Comparison of ENCODE assay signal across 8 cellular contexts in the genomic region with DNA sequence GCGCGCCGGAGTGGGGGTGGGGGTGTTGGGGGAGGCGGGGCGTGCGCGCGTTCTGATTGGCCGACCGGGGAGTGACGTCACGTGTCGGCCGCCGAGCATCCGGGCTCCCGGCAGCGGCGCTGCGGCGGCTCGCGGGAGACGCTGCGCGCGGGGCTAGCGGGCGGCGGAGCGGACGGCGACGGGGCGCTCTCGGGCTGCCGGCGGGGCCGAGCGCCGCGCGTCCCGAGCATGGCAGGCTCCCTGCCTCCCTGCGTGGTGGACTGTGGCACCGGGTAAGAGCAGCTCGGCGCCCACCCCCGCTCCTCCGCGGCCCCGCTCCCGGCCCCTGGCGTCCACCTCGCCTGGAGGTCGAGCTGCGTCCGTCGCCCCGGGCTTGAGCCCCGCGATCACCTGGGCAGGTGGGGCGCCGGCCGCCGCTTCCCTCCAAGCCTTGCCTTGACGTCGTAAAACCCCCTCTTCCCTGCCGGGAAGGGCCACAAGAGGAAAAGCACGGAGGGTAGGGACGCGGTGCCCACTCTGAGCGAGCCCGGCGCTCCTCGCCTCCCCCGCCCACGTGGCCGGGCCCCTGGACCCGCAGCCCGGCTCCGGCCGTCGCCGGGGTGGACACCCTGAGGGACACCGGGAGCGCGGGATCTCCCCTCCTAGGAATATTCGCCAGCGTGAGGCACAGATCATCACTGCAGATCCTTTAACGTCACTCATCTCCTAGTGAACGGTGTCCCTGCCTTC. TPM values are rescaled to one million over a fixed set of nuclear protein-coding genes. Genes with fewer than 3 reads are reported as not detected.
A peak's percentile ranks its signal among the peaks of the same experiment; 100 is the strongest.
DNase-seq lines count a peak whose midpoint lies in the region; ATAC-seq and TF ChIP-seq lines count a peak whose summit lies in the region.

ACTR3B (plus strand) TSS at position 98 of the 729 bp plus-strand sequence; CDS start at position 229, 131 bp downstream.

- H3K9me3 Mint-ChIP-seq in neural progenitor cell, result peaks cover 3% of the 10 kb centered on the region

- no peaks in the 10 kb centered on the region for H3K36me3 ChIP-seq in neural progenitor cell
- H3K36me3 ChIP-seq in stomach, result no peaks in the 10 kb centered on the region

- H3K4me3 Mint-ChIP-seq in neural progenitor cell, result peak within 1 kb of the TSS; percentile 95

- intact Hi-C loops in stomach (cut with DNase I; ENCODE audit: low total_unique reads), result no loop called here

- DNase-seq in DMS153 treated with DMSO at 0.1 percent for 48 hours (lab: John Stamatoyannopoulos, UW; ENCODE audit: unreplicated experiment) (peak; percentile 68), HUDEP-2 (lab: John Stamatoyannopoulos, UW; ENCODE audit: unreplicated experiment in 76 of 76) (peak in 68 of 76 experiments; percentile 13 to 89 (median 77)), RPMI8226 (peak; percentile 95), activated gamma-delta T cell treated with Interleukin-2 at 50 U/mL for 16 hours (peak; percentile 91), foreskin fibroblast (peak; percentile 84 to 95), neural progenitor cell (ENCODE audit: low spot score) (peak; percentile 95), stomach (peak; percentile 93)

- TF ChIP-seq CTCF in foreskin fibroblast (IDR thresholded peaks at IDR 0.05; ENCODE audit: low read depth, low read length) (no peak), neural progenitor cell (IDR thresholded peaks at IDR 0.05) (no peak), stomach (IDR thresholded peaks at IDR 0.05) (no peak)

- peaks cover 20% of the 10 kb centered on the region for H3K4me1 Mint-ChIP-seq in neural progenitor cell

- peak within 1 kb of the TSS; percentile 90 for H3K4me2 ChIP-seq in neural progenitor cell

- H3K36me3 Mint-ChIP-seq in neural progenitor cell, result no peaks in the 10 kb centered on the region

- H3K9ac ChIP-seq in neural progenitor cell, result peak within 1 kb of the TSS; percentile 90

- H3K4me3 ChIP-seq in foreskin fibroblast (ENCODE audit: low read depth in 1 of 2, low read length in 2 of 2) (peak within 1 kb of the TSS; percentile 66 to 88), neural progenitor cell (peak within 1 kb of the TSS; percentile 92), stomach (peak within 1 kb of the TSS; percentile 68 to 98 (median 91))

- peaks cover 17% of the 10 kb centered on the region for H4K20me1 ChIP-seq in neural progenitor cell (ENCODE audit: low read depth)

- no peak for TF ChIP-seq EP300 in stomach (IDR thresholded peaks at IDR 0.05)

- H3K79me2 ChIP-seq in neural progenitor cell (ENCODE audit: low read depth), result peaks cover 50% of the 10 kb centered on the region

- no peaks in the 10 kb centered on the region for H3K27me3 ChIP-seq in neural progenitor cell
- H3K27me3 ChIP-seq in stomach, result no peaks in the 10 kb centered on the region

- no peaks in the 10 kb centered on the region for H3F3A ChIP-seq in neural progenitor cell (ENCODE audit: low read depth)

- H3K27me3 Mint-ChIP-seq in neural progenitor cell (ENCODE audit: insufficient read depth, low read depth), result peaks cover 7% of the 10 kb centered on the region

- H3K27ac Mint-ChIP-seq in neural progenitor cell, result peak within 1 kb of the TSS; percentile 99

- no peak for TF ChIP-seq POLR2A in stomach (IDR thresholded peaks at IDR 0.05)

- peaks cover 15% of the 10 kb centered on the region for H3K4me1 ChIP-seq in neural progenitor cell
- peaks cover 0 to 19% (median 8%) of the 10 kb centered on the region in 4 donors for H3K4me1 ChIP-seq in stomach

- no peaks in the 10 kb centered on the region for H3K9me3 ChIP-seq in neural progenitor cell (ENCODE audit: low read depth)
- no peaks in the 10 kb centered on the region for H3K9me3 ChIP-seq in stomach

- peak; percentile 71 for ATAC-seq in GM21367 (IDR thresholded peaks at IDR 0.05; ENCODE audit: unreplicated experiment)

- H3K27ac ChIP-seq in neural progenitor cell (no peak within 1 kb of the TSS), stomach (peak within 1 kb of the TSS; percentile 89 to 95 (median 92))

- peak within 1 kb of the TSS; percentile 100 for H2AFZ ChIP-seq in neural progenitor cell (replicated peaks)

- 0 to 1% (median 1%) methylated on average over 44 to 92 of the region's 92 CpGs for WGBS in stomach, 5 donors

RNA-seq across cellular contexts. Expression of gene ACTR3B, which starts in this region (rescaled TPM):
- total RNA-seq in neural progenitor cell (ENCODE audit: low replicate concordance), result 22.4 and 26.5 TPM in 2 replicates
- total RNA-seq in stomach, result 10 to 100 TPM in 2 of 5 donors, 1 to 10 TPM in 2, not detected in 1; 1.2 to 17.4 (median 6.7) TPM
- 1 to 10 TPM; 2.9 to 4.4 (median 3.4) TPM for polyA plus RNA-seq in stomach
